In the genomic region with DNA sequence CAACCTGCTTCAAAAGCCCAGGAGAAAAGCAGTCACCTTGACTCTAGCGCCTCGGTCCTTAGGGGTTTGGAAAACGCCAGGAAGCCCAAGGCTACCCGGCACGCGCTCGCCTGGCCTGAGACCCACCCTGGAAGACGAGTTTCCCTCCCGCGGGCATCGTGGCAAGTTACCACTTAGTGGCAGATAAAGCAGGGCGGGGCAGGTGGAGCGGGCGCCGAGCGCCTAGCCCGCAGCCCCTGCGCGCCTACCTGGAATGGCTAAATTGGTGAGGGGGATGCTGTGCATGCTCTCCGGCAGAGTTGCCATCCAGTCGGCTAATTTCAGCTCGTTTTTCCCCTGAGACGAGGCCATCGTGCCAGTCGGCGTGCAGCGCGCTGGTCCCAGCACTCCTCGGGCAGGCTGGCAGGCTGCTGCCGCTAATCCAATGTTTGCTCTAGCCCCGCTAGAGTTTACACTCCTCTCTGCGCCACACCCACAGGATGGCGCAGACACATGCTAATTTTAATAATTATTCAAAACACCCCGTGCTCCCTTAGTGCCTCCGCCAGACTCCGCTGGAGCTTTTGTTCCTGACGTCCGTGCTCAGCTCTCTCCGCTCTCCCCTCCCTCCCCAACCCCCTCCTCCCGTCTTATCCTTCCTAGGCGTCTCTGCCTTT, we compare ENCODE assay signal across 1 cellular context.
TF ChIP-seq lines count a peak whose summit lies in the region.

A gene with protein sequence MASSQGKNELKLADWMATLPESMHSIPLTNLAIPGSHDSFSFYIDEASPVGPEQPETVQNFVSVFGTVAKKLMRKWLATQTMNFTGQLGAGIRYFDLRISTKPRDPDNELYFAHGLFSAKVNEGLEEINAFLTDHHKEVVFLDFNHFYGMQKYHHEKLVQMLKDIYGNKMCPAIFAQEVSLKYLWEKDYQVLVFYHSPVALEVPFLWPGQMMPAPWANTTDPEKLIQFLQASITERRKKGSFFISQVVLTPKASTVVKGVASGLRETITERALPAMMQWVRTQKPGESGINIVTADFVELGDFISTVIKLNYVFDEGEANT (minus strand): TSS at position 426 of the 656 bp plus-strand sequence. CDS start 75 bp downstream, at position 351.

TF ChIP-seq in IMR-90, 13 proteins besides CTCF, POLR2A, EP300 and RAD21:
- TF ChIP-seq CEBPB (IDR thresholded peaks at IDR 0.05; ENCODE audit: low read depth, low read length), result no peak
- no peak for TF ChIP-seq FOS (IDR thresholded peaks at IDR 0.05; ENCODE audit: low read depth, low read length)
- no peak for TF ChIP-seq CHD1 (IDR thresholded peaks at IDR 0.05; ENCODE audit: low read depth, low read length)
- TF ChIP-seq MXI1 (IDR thresholded peaks at IDR 0.05; ENCODE audit: borderline replicate concordance, low read depth, low read length), result no peak
- no peak for TF ChIP-seq RCOR1 (IDR thresholded peaks at IDR 0.05; ENCODE audit: insufficient replicate concordance, low read length)
- TF ChIP-seq SMC3 (IDR thresholded peaks at IDR 0.05; ENCODE audit: low read depth, low read length), result no peak
- no peak for TF ChIP-seq MAFK (IDR thresholded peaks at IDR 0.05; ENCODE audit: low read depth, low read length)
- no peak for TF ChIP-seq RFX5 (IDR thresholded peaks at IDR 0.05; ENCODE audit: low read depth, low read length)
- no peak for TF ChIP-seq NFE2L2 (IDR thresholded peaks at IDR 0.05; ENCODE audit: low read depth, low read length)
- TF ChIP-seq MAZ (IDR thresholded peaks at IDR 0.05; ENCODE audit: borderline replicate concordance, low read depth, low read length), result no peak
- TF ChIP-seq, protein P1, sequence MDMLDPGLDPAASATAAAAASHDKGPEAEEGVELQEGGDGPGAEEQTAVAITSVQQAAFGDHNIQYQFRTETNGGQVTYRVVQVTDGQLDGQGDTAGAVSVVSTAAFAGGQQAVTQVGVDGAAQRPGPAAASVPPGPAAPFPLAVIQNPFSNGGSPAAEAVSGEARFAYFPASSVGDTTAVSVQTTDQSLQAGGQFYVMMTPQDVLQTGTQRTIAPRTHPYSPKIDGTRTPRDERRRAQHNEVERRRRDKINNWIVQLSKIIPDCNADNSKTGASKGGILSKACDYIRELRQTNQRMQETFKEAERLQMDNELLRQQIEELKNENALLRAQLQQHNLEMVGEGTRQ (IDR thresholded peaks at IDR 0.05; ENCODE audit: low read depth, low read length), result no peak
- TF ChIP-seq, protein P2, sequence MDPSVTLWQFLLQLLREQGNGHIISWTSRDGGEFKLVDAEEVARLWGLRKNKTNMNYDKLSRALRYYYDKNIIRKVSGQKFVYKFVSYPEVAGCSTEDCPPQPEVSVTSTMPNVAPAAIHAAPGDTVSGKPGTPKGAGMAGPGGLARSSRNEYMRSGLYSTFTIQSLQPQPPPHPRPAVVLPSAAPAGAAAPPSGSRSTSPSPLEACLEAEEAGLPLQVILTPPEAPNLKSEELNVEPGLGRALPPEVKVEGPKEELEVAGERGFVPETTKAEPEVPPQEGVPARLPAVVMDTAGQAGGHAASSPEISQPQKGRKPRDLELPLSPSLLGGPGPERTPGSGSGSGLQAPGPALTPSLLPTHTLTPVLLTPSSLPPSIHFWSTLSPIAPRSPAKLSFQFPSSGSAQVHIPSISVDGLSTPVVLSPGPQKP (IDR thresholded peaks at IDR 0.05; ENCODE audit: borderline replicate concordance, low read depth, low read length), result no peak
- no peak for TF ChIP-seq BHLHE40 (IDR thresholded peaks at IDR 0.05; ENCODE audit: low read depth, low read length)
TF ChIP-seq in IMR-90: peak in this region for 0.
